12 cellular contexts compared by ENCODE assay signal in the genomic region with DNA sequence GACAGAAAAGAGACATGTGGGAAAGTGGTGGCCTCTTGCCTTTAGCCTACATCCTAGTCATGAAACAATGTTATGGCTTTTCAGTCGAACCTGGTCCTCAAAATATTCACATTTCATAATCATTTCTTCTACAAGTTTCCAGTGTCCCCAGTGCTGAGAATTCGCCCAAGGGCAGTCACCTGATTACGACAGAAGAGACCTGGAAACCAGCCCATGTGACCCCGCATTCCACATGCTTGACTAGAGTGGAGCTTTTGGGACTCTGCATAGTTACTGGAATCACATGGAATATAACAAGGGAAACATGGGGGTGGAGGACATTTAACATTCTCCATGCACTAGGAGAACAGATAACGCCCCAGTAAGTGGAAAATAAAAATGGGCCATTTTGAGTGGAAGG.
DNase-seq lines count a peak whose midpoint lies in the region; ATAC-seq and TF ChIP-seq lines count a peak whose summit lies in the region.
"Had no signal": no experiment of that assay in that cellular context is flagged by ENCODE, and none has a peak within 500 bp of the region (broad histone marks: within the 10 kb centered on the region; RNA-seq: fewer than 3 reads in every experiment).

No MANE protein-coding gene starts in this region.

- H3K27me3 Mint-ChIP-seq in activated naive CD4-positive, alpha-beta T cell treated with anti-CD3 and anti-CD28 coated beads, Interleukin-2, amount 10 ng/mL, durations not matched to agents 7 days and 5 days, result no peaks in the 10 kb centered on the region
- no peaks in the 10 kb centered on the region for H3K27me3 Mint-ChIP-seq in WTC11 (ENCODE audit: low read depth)

- H3K27ac ChIP-seq in sigmoid colon, result no peak overlapping the region

- H3K27me3 ChIP-seq in sigmoid colon, result no peaks in the 10 kb centered on the region

- H3K4me1 ChIP-seq in sigmoid colon, result no peaks in the 10 kb centered on the region
- H3K4me1 ChIP-seq: Caco-2 had no signal

- no peak overlapping the region for H3K27ac Mint-ChIP-seq in activated naive CD4-positive, alpha-beta T cell treated with anti-CD3 and anti-CD28 coated beads, Interleukin-2, amount 10 ng/mL, durations not matched to agents 7 days and 5 days
- H3K27ac Mint-ChIP-seq in WTC11, result no peak overlapping the region

- no peak for TF ChIP-seq POLR2A in sigmoid colon (IDR thresholded peaks at IDR 0.05)

- no peak overlapping the region for H3K4me3 Mint-ChIP-seq in activated naive CD4-positive, alpha-beta T cell treated with anti-CD3 and anti-CD28 coated beads, Interleukin-2, amount 10 ng/mL, durations not matched to agents 7 days and 5 days
- H3K4me3 Mint-ChIP-seq in WTC11, result no peak overlapping the region

- H3K4me3 ChIP-seq in cardiac fibroblast (replicated peaks in 1 of 2; ENCODE audit: low read depth in 2 of 2, low read length in 2 of 2) (no peak overlapping the region), sigmoid colon (no peak overlapping the region)

- H3K36me3 Mint-ChIP-seq in activated naive CD4-positive, alpha-beta T cell treated with anti-CD3 and anti-CD28 coated beads, Interleukin-2, amount 10 ng/mL, durations not matched to agents 7 days and 5 days, result no peaks in the 10 kb centered on the region
- peaks cover 6% of the 10 kb centered on the region for H3K36me3 Mint-ChIP-seq in WTC11

- POLR2A ChIA-PET in WTC11 (lab: Charles Lee), result no interaction called here

- H3K9me3 Mint-ChIP-seq in activated naive CD4-positive, alpha-beta T cell treated with anti-CD3 and anti-CD28 coated beads, Interleukin-2, amount 10 ng/mL, durations not matched to agents 7 days and 5 days, result peaks cover 5% of the 10 kb centered on the region
- peaks cover 7% of the 10 kb centered on the region for H3K9me3 Mint-ChIP-seq in WTC11

- no peaks in the 10 kb centered on the region for H3K9me3 ChIP-seq in sigmoid colon
- H3K9me3 ChIP-seq: Caco-2 had no signal

- ATAC-seq in WTC11 (no peak), GM21786 (IDR thresholded peaks at IDR 0.05; ENCODE audit: unreplicated experiment) (no peak)

- no peak for TF ChIP-seq EP300 in sigmoid colon (IDR thresholded peaks at IDR 0.05)

- TF ChIP-seq CTCF in cardiac fibroblast (IDR thresholded peaks at IDR 0.05; ENCODE audit: low read depth, low read length) (no peak), sigmoid colon (IDR thresholded peaks at IDR 0.05) (no peak), WTC11 (IDR thresholded peaks at IDR 0.05) (no peak)

- H3K4me1 Mint-ChIP-seq in activated naive CD4-positive, alpha-beta T cell treated with anti-CD3 and anti-CD28 coated beads, Interleukin-2, amount 10 ng/mL, durations not matched to agents 7 days and 5 days, result no peaks in the 10 kb centered on the region
- H3K4me1 Mint-ChIP-seq in WTC11, result peaks cover 23% of the 10 kb centered on the region

- CTCF ChIA-PET in activated naive CD4-positive, alpha-beta T cell treated with anti-CD3 and anti-CD28 coated beads, Interleukin-2, amount 10 ng/mL, durations not matched to agents 7 days and 5 days (lab: Charles Lee), result no interaction called here
- CTCF ChIA-PET in WTC11 (lab: Charles Lee), result no interaction called here

- peaks cover 0 to 5% (median 0%) of the 10 kb centered on the region in 4 donors for H3K36me3 ChIP-seq in sigmoid colon

- DNase-seq in GM04504 (ENCODE audit: low read depth), result peak; percentile 47
- peak; percentile 68 to 89 for DNase-seq in cardiac fibroblast (ENCODE audit: low read depth in 2 of 2)
- DNase-seq in islet precursor cell, result peak; percentile 84
- DNase-seq in sigmoid colon, result peak; percentile 65
- no peak for DNase-seq in activated naive CD4-positive, alpha-beta T cell treated with anti-CD3 and anti-CD28 coated beads, Interleukin-2, amount 10 ng/mL, durations not matched to agents 7 days and 5 days
- DNase-seq in NCI-H526 (lab: John Stamatoyannopoulos, UW), result no peak
- no peak for DNase-seq in WTC11 (ENCODE audit: low spot score)
- DNase-seq: activated CD4-positive, alpha-beta T cell treated with anti-CD3 and anti-CD28 coated beads, Interleukin-2, amount 50 U/mL, for 48 hours; MM.1S; NCI-H524 treated with DMSO at 0.1 percent for 48 hours had no signal

- WGBS in sigmoid colon, 2 donors, result 86 to 88% methylated on average over 5 of the region's 5 CpGs

- intact Hi-C loops in sigmoid colon (cut with DNase I), result no loop called here

TF ChIP-seq in WTC11, 78 proteins besides CTCF, POLR2A, EP300 and RAD21:
- no peak for TF ChIP-seq FOXJ3 (CRISPR knock-in tag; IDR thresholded peaks at IDR 0.05; ENCODE audit: borderline replicate concordance)
- no peak for TF ChIP-seq OVOL2 (CRISPR knock-in tag; IDR thresholded peaks at IDR 0.05; ENCODE audit: borderline replicate concordance)
- TF ChIP-seq MXD4 (CRISPR knock-in tag; IDR thresholded peaks at IDR 0.05; ENCODE audit: borderline replicate concordance), result no peak
- TF ChIP-seq, protein P1, sequence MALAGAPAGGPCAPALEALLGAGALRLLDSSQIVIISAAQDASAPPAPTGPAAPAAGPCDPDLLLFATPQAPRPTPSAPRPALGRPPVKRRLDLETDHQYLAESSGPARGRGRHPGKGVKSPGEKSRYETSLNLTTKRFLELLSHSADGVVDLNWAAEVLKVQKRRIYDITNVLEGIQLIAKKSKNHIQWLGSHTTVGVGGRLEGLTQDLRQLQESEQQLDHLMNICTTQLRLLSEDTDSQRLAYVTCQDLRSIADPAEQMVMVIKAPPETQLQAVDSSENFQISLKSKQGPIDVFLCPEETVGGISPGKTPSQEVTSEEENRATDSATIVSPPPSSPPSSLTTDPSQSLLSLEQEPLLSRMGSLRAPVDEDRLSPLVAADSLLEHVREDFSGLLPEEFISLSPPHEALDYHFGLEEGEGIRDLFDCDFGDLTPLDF (CRISPR knock-in tag; IDR thresholded peaks at IDR 0.05), result no peak
- TF ChIP-seq, protein P2, sequence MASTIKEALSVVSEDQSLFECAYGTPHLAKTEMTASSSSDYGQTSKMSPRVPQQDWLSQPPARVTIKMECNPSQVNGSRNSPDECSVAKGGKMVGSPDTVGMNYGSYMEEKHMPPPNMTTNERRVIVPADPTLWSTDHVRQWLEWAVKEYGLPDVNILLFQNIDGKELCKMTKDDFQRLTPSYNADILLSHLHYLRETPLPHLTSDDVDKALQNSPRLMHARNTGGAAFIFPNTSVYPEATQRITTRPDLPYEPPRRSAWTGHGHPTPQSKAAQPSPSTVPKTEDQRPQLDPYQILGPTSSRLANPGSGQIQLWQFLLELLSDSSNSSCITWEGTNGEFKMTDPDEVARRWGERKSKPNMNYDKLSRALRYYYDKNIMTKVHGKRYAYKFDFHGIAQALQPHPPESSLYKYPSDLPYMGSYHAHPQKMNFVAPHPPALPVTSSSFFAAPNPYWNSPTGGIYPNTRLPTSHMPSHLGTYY (CRISPR knock-in tag; IDR thresholded peaks at IDR 0.05), result no peak

Comparison
In these comparisons a context has a peak if more than half of its experiments do, and no peak if none do; other contexts are left out.
1. DNase-seq: peak in GM04504 (single experiment), cardiac fibroblast (2 of 2), islet precursor cell (single experiment) and sigmoid colon (single experiment); none in activated naive CD4-positive, alpha-beta T cell treated with anti-CD3 and anti-CD28 coated beads, Interleukin-2, amount 10 ng/mL, durations not matched to agents 7 days and 5 days (single experiment), NCI-H526 (0 of 2) and WTC11 (single experiment).